ENCODE assay signal across 8 cellular contexts in genomic region chr4:74531952-74532794, GRCh38.
DNase-seq lines count a peak whose midpoint lies in the region; ATAC-seq and TF ChIP-seq lines count a peak whose summit lies in the region.

No MANE protein-coding gene starts in this region.

- no peaks in the 10 kb centered on the region for H4K20me1 ChIP-seq in OCI-LY1 (ENCODE audit: insufficient read depth, low read length)

- H3K4me1 Mint-ChIP-seq in chondrocyte (ENCODE audit: low read depth) = peaks cover 16% of the 10 kb centered on the region
- no peaks in the 10 kb centered on the region for H3K4me1 Mint-ChIP-seq in activated CD4-positive, alpha-beta memory T cell treated with anti-CD3 and anti-CD28 coated beads for 36 hours (ENCODE audit: low read depth)

- no peak overlapping the region for H3K9ac ChIP-seq in OCI-LY1 (ENCODE audit: low read length)
- H3K9ac ChIP-seq in liver (ENCODE audit: low read depth in 1 of 2, low read length in 2 of 2) = no peak overlapping the region

- no peak overlapping the region for H3K4me2 ChIP-seq in OCI-LY1 (ENCODE audit: low read length)

- H2AFZ ChIP-seq in OCI-LY1 (ENCODE audit: low read length) = no peak overlapping the region

- H3K4me3 Mint-ChIP-seq in chondrocyte (ENCODE audit: unreplicated experiment) = no peak overlapping the region
- H3K4me3 Mint-ChIP-seq in activated CD4-positive, alpha-beta memory T cell treated with anti-CD3 and anti-CD28 coated beads for 36 hours = no peak overlapping the region

- H3K27me3 ChIP-seq in OCI-LY1 (ENCODE audit: insufficient read depth, low read length) (no peaks in the 10 kb centered on the region), liver (ENCODE audit: control insufficient read depth in 4 of 4, insufficient read depth in 4 of 4, low read length in 3 of 4) (peaks cover 0 to 5% (median 0%) of the 10 kb centered on the region in 4 donors)

- H3K4me3 ChIP-seq in OCI-LY1 (ENCODE audit: low read depth, low read length, poor library complexity, severe bottlenecking) = no peak overlapping the region
- no peak overlapping the region for H3K4me3 ChIP-seq in liver (ENCODE audit: low read depth in 1 of 3, low read length in 3 of 3)

- no peaks in the 10 kb centered on the region for H3K9me2 ChIP-seq in OCI-LY1 (ENCODE audit: low read depth, low read length)

- no peaks in the 10 kb centered on the region for H3K9me3 Mint-ChIP-seq in chondrocyte (ENCODE audit: low read depth)
- H3K9me3 Mint-ChIP-seq in activated CD4-positive, alpha-beta memory T cell treated with anti-CD3 and anti-CD28 coated beads for 36 hours = no peaks in the 10 kb centered on the region

- peak; percentile 69 to 73 for TF ChIP-seq RAD21 in liver (IDR thresholded peaks at IDR 0.05)

- ATAC-seq in GM19328 (IDR thresholded peaks at IDR 0.05; ENCODE audit: unreplicated experiment) (peak; percentile 84), HG03378 (IDR thresholded peaks at IDR 0.05; ENCODE audit: unreplicated experiment) (peak; percentile 91)

- no peaks in the 10 kb centered on the region for H3K36me3 Mint-ChIP-seq in chondrocyte (ENCODE audit: low read depth)
- no peaks in the 10 kb centered on the region for H3K36me3 Mint-ChIP-seq in activated CD4-positive, alpha-beta memory T cell treated with anti-CD3 and anti-CD28 coated beads for 36 hours

- POLR2A ChIA-PET in activated CD4-positive, alpha-beta memory T cell treated with anti-CD3 and anti-CD28 coated beads for 36 hours (lab: Charles Lee) = no interaction called here

- peak overlapping the region; percentile 95 for H3K27ac Mint-ChIP-seq in chondrocyte (ENCODE audit: unreplicated experiment)
- H3K27ac Mint-ChIP-seq in activated CD4-positive, alpha-beta memory T cell treated with anti-CD3 and anti-CD28 coated beads for 36 hours = no peak overlapping the region

- intact Hi-C loops in activated CD4-positive, alpha-beta memory T cell treated with anti-CD3 and anti-CD28 coated beads for 36 hours (cut with micrococcal nuclease) = loop anchor here (1.0 to 10.0 kb wide), 3 partner anchors 93 to 211 kb away; no protein-coding TSS in a partner anchor

- no peak overlapping the region for H3K27ac ChIP-seq in OCI-LY1 (ENCODE audit: low read depth, low read length, poor library complexity, severe bottlenecking)
- no peak overlapping the region for H3K27ac ChIP-seq in liver (ENCODE audit: low read depth in 1 of 2, low read length in 2 of 2)

- WGBS in liver = 43% methylated on average over 6 of the region's 6 CpGs

- H3K9me3 ChIP-seq in OCI-LY1 (ENCODE audit: low read length) = no peaks in the 10 kb centered on the region
- no peaks in the 10 kb centered on the region for H3K9me3 ChIP-seq in liver (ENCODE audit: control insufficient read depth in 4 of 4, low read length in 3 of 4)

- CTCF ChIA-PET in activated CD4-positive, alpha-beta memory T cell treated with anti-CD3 and anti-CD28 coated beads for 36 hours (lab: Charles Lee) = interaction anchor here (1.1 to 2.8 kb wide), 10 partner anchors 12 to 303 kb away, joined by 3 to 30 read pairs (median 4); no protein-coding TSS in a partner anchor

- DNase-seq in DMS53 (lab: John Stamatoyannopoulos, UW) = peak; percentile 85
- no peak for DNase-seq in chondrocyte (ENCODE audit: low spot score)
- DNase-seq in activated CD4-positive, alpha-beta memory T cell treated with anti-CD3 and anti-CD28 coated beads for 36 hours = no peak
- no peak for DNase-seq in activated naive CD4-positive, alpha-beta T cell treated with anti-CD3 and anti-CD28 coated beads, Interleukin-2, amount 50 U/mL, for 16 hours

- peaks cover 8% of the 10 kb centered on the region for H3K27me3 Mint-ChIP-seq in chondrocyte (ENCODE audit: low read depth)
- peaks cover 8% of the 10 kb centered on the region for H3K27me3 Mint-ChIP-seq in activated CD4-positive, alpha-beta memory T cell treated with anti-CD3 and anti-CD28 coated beads for 36 hours

- H3K36me3 ChIP-seq in OCI-LY1 (ENCODE audit: insufficient read depth, low read length) = no peaks in the 10 kb centered on the region
- H3K36me3 ChIP-seq in liver (ENCODE audit: control insufficient read depth in 4 of 4, insufficient read depth in 3 of 4, low read depth in 1 of 4, low read length in 3 of 4) = no peaks in the 10 kb centered on the region

- no peaks in the 10 kb centered on the region for H3F3A ChIP-seq in OCI-LY1 (ENCODE audit: insufficient read depth, low read length)

- H3K4me1 ChIP-seq in OCI-LY1 (ENCODE audit: insufficient read depth, low read length, severe bottlenecking) (no peaks in the 10 kb centered on the region), liver (ENCODE audit: control insufficient read depth in 4 of 4, insufficient read depth in 4 of 4, low read length in 3 of 4) (no peaks in the 10 kb centered on the region)

- TF ChIP-seq CTCF in OCI-LY1 (IDR thresholded peaks at IDR 0.05; ENCODE audit: low read length) = peak; percentile 63
- TF ChIP-seq CTCF in chondrocyte (IDR thresholded peaks at IDR 0.05) = peak; percentile 88
- TF ChIP-seq CTCF in liver (IDR thresholded peaks at IDR 0.05; ENCODE audit: low read depth, low read length, missing input control) = peak; percentile 39

- no peaks in the 10 kb centered on the region for H3K79me2 ChIP-seq in OCI-LY1 (ENCODE audit: insufficient read depth, low read length)

TF ChIP-seq in liver, 16 proteins besides CTCF, POLR2A, EP300 and RAD21:
- no peak for TF ChIP-seq ATF3 (IDR thresholded peaks at IDR 0.05)
- TF ChIP-seq HNF4G (IDR thresholded peaks at IDR 0.05) = no peak
- TF ChIP-seq FOXA1 (IDR thresholded peaks at IDR 0.05) = no peak
- TF ChIP-seq EGR1 (IDR thresholded peaks at IDR 0.05; ENCODE audit: low read depth in 2 of 2) = no peak
- no peak for TF ChIP-seq GABPA (IDR thresholded peaks at IDR 0.05 in 1 of 2, conservative IDR thresholded peaks at IDR 0.05 in 1 of 2)
